In the genomic region with DNA sequence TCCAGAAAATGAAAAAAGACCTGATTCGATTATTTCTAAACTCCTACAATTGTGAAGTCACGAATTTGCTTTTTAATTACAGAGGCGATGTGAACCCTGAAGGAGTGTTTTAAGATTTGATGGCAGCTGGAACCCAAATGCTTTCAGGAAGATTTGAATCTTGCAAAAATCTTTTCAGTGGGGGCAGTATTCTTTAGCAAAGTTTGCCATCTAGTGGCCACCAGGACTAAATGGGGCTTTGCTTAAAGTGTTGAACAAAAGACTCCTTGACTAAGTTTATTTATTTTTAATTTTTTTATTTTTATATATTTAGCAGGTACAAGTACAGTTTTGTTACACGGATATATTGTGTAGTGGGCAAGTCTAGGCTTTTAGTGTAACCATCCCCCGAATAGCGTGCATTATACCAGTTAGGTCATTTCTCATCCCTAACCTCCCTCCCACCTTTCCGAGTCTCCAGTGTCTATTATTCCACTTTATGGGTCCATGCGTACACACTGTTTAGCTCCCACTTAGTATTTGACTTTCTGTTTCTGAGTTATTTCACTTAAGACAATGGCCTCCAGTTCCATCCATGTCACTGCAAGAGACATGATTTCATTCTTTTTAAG, we compare ENCODE assay signal across 9 cellular contexts.
DNase-seq lines count a peak whose midpoint lies in the region; ATAC-seq and TF ChIP-seq lines count a peak whose summit lies in the region.
"Had no signal": no experiment of that assay in that cellular context is flagged by ENCODE, and none has a peak within 500 bp of the region (broad histone marks: within the 10 kb centered on the region; RNA-seq: fewer than 3 reads in every experiment).

No MANE protein-coding gene starts in this region.

- no peaks in the 10 kb centered on the region for H3K36me3 ChIP-seq in kidney epithelial cell (ENCODE audit: control insufficient read depth, insufficient read depth, low read length)
- H3K36me3 ChIP-seq: SJCRH30 had no signal

- TF ChIP-seq CTCF in astrocyte of the cerebellum (IDR thresholded peaks at IDR 0.05; ENCODE audit: low read depth, low read length, missing control alignments) (peak; percentile 76), kidney epithelial cell (IDR thresholded peaks at IDR 0.05; ENCODE audit: insufficient read depth, low read length, poor library complexity, severe bottlenecking) (peak; percentile 76)

- DNase-seq in ELF-1 (ENCODE audit: low read depth, low spot score) (peak; percentile 6), KBM-7 (peak; percentile 21), astrocyte of the cerebellum (ENCODE audit: low read depth) (peak; percentile 49), kidney epithelial cell (ENCODE audit: low read depth) (no peak), NCI-H2029 treated with DMSO at 0.1 percent for 48 hours (lab: John Stamatoyannopoulos, UW) (no peak)

- no peaks in the 10 kb centered on the region for H3K27me3 ChIP-seq in kidney epithelial cell (ENCODE audit: control insufficient read depth, insufficient read depth, low read length)
- H3K27me3 ChIP-seq: SJCRH30 had no signal

- in situ Hi-C loops in KBM-7 (cut with MboI; ENCODE audit: low pct_unique_long_range_greater_than_20kb, low sequenced_read_pairs) (loop anchor here (25.0 kb wide), 1 partner anchor 627 kb away; a partner anchor contains a TSS), astrocyte of the cerebellum (cut with HindIII; ENCODE audit: low sequenced_read_pairs) (no loop called here)

- no peak for ATAC-seq in GM18517 (IDR thresholded peaks at IDR 0.05; ENCODE audit: unreplicated experiment)
- ATAC-seq in GM19324 (IDR thresholded peaks at IDR 0.05; ENCODE audit: low FRiP score, unreplicated experiment), result no peak
- no peak for ATAC-seq in GM18870 (IDR thresholded peaks at IDR 0.05; ENCODE audit: unreplicated experiment)

- H3K4me3 ChIP-seq in astrocyte of the cerebellum (ENCODE audit: low read depth, low read length) (no peak overlapping the region), kidney epithelial cell (ENCODE audit: low read depth, low read length) (no peak overlapping the region)
- H3K4me3 ChIP-seq: SJCRH30 had no signal

Comparison
In these comparisons a context has a peak if more than half of its experiments do, and no peak if none do; other contexts are left out.
1. DNase-seq: peak in ELF-1 (single experiment), KBM-7 (single experiment) and astrocyte of the cerebellum (single experiment); none in kidney epithelial cell (single experiment) and NCI-H2029 treated with DMSO at 0.1 percent for 48 hours (single experiment).